ENCODE assay signal across 15 cellular contexts in the genomic region with DNA sequence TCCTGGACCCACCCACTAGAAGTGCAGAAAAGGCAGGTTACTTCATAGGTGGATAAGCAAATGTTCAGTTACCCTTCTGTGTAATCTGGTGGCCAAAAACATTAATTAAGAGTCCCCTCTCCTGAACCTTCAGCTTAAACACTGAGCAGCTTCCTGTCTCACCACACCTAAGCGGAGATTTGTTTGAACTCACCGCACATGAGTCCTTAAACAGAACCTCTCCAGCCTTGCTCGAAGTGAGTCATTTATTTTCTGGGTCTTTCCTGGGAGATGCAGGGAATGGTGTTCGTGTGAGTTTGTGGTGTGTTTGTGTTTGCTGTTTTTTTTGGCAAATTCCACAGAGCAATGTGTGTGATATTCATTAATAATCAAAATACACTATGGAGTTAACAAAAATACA. TPM values are rescaled to one million over a fixed set of nuclear protein-coding genes. Genes with fewer than 3 reads are reported as not detected.
DNase-seq lines count a peak whose midpoint lies in the region; ATAC-seq and TF ChIP-seq lines count a peak whose summit lies in the region.
"Had no signal": no experiment of that assay in that cellular context is flagged by ENCODE, and none has a peak within 500 bp of the region (broad histone marks: within the 10 kb centered on the region; RNA-seq: fewer than 3 reads in every experiment).

No MANE protein-coding gene starts in this region.

- no peak overlapping the region for H3K4me3 Mint-ChIP-seq in endodermal cell
- no peak overlapping the region for H3K4me3 Mint-ChIP-seq in activated T-helper 1 cell treated with anti-CD3 and anti-CD28 coated beads, Interleukin-12 subunit alpha, Interleukin-12 subunit beta, Interleukin-2, Interleukin-4 antibody, amounts not matched to agents 30 ng/mL and 10 ng/mL and 1 ng/mL, durations not matched to agents 14 hours and 24 hours and 36 hours
- H3K4me3 Mint-ChIP-seq: CD4-positive, alpha-beta memory T cell had no signal

- no peaks in the 10 kb centered on the region for H3K27me3 ChIP-seq in left lung
- no peaks in the 10 kb centered on the region for H3K27me3 ChIP-seq in endodermal cell (ENCODE audit: control insufficient read depth, insufficient read depth, low read length, poor library complexity, severe bottlenecking)
- H3K27me3 ChIP-seq: BLaER1 had no signal

- no peak overlapping the region for H3K27ac ChIP-seq in HEK293 (ENCODE audit: extremely low read depth, low read depth, low read length)
- no peak overlapping the region for H3K27ac ChIP-seq in left lung
- no peak overlapping the region for H3K27ac ChIP-seq in endodermal cell (ENCODE audit: low read depth, low read length)
- H3K27ac ChIP-seq: BLaER1, PC-9 had no signal

- no peak for TF ChIP-seq CTCF in HEK293 (tag by site-specific recombination; IDR thresholded peaks at IDR 0.05)
- no peak for TF ChIP-seq CTCF in left lung (IDR thresholded peaks at IDR 0.05)
- TF ChIP-seq CTCF in endodermal cell (conservative IDR thresholded peaks at IDR 0.05), result no peak

- H3K9ac ChIP-seq in endodermal cell (ENCODE audit: extremely low read depth, low read length, poor library complexity, severe bottlenecking), result no peak overlapping the region
- H3K9ac ChIP-seq: BLaER1 had no signal

- H3K9me3 ChIP-seq in HEK293 (ENCODE audit: control insufficient read depth, insufficient read depth, low read depth, low read length), result no peaks in the 10 kb centered on the region
- H3K9me3 ChIP-seq in left lung, result no peaks in the 10 kb centered on the region
- no peaks in the 10 kb centered on the region for H3K9me3 ChIP-seq in endodermal cell (ENCODE audit: control insufficient read depth, low read length)

- no peaks in the 10 kb centered on the region for H3K36me3 Mint-ChIP-seq in endodermal cell (ENCODE audit: low read depth)
- H3K36me3 Mint-ChIP-seq in activated T-helper 1 cell treated with anti-CD3 and anti-CD28 coated beads, Interleukin-12 subunit alpha, Interleukin-12 subunit beta, Interleukin-2, Interleukin-4 antibody, amounts not matched to agents 30 ng/mL and 10 ng/mL and 1 ng/mL, durations not matched to agents 14 hours and 24 hours and 36 hours (ENCODE audit: low read depth), result no peaks in the 10 kb centered on the region
- H3K36me3 Mint-ChIP-seq: CD4-positive, alpha-beta memory T cell had no signal

- CTCF ChIA-PET in HEK293 (lab: Yijun Ruan, JAX), result interaction anchor here (1.1 kb wide), 1 partner anchor 136 kb away, joined by 8 read pairs; no protein-coding TSS in a partner anchor

- 93% methylated on average over 4 of the region's 4 CpGs; no CpG with 5 or more reads in 1 of the 2 experiments for WGBS in endodermal cell (ENCODE audit: insufficient coverage in 1 of 2, insufficient read length in 1 of 2), 2 experiments

- no peaks in the 10 kb centered on the region for H3K9me3 Mint-ChIP-seq in endodermal cell
- H3K9me3 Mint-ChIP-seq in activated T-helper 1 cell treated with anti-CD3 and anti-CD28 coated beads, Interleukin-12 subunit alpha, Interleukin-12 subunit beta, Interleukin-2, Interleukin-4 antibody, amounts not matched to agents 30 ng/mL and 10 ng/mL and 1 ng/mL, durations not matched to agents 14 hours and 24 hours and 36 hours, result no peaks in the 10 kb centered on the region
- H3K9me3 Mint-ChIP-seq: CD4-positive, alpha-beta memory T cell had no signal

- peak; percentile 75 for DNase-seq in DMS53 (lab: John Stamatoyannopoulos, UW)
- peak; percentile 87 for DNase-seq in SW480 (ENCODE audit: low spot score)
- DNase-seq in left lung, result no peak
- DNase-seq in endodermal cell, result no peak
- DNase-seq in activated T-helper 1 cell treated with anti-CD3 and anti-CD28 coated beads, Interleukin-12 subunit alpha, Interleukin-12 subunit beta, Interleukin-2, Interleukin-4 antibody, amounts not matched to agents 30 ng/mL and 10 ng/mL and 1 ng/mL, durations not matched to agents 14 hours and 24 hours and 36 hours (ENCODE audit: low spot score), result no peak
- DNase-seq: Calu3; CD4-positive, alpha-beta memory T cell; DMS79; NCI-H1092 treated with DMSO at 0.1 percent for 48 hours; NCI-H1694; NCI-H82; PC-9 had no signal

- H3K36me3 ChIP-seq in HEK293 (ENCODE audit: control insufficient read depth in 2 of 2, insufficient read depth in 1 of 2, low read length in 2 of 2) (no peaks in the 10 kb centered on the region), left lung (no peaks in the 10 kb centered on the region), endodermal cell (ENCODE audit: control insufficient read depth, insufficient read depth, low read length) (no peaks in the 10 kb centered on the region)
- H3K36me3 ChIP-seq: BLaER1 had no signal

- intact Hi-C loops in left lung (cut with DNase I), result no loop called here
- intact Hi-C loops in activated T-helper 1 cell treated with anti-CD3 and anti-CD28 coated beads, Interleukin-12 subunit alpha, Interleukin-12 subunit beta, Interleukin-2, Interleukin-4 antibody, amounts not matched to agents 30 ng/mL and 10 ng/mL and 1 ng/mL, durations not matched to agents 14 hours and 24 hours and 36 hours (cut with micrococcal nuclease), result no loop called here

- POLR2A ChIA-PET in HEK293 (lab: Yijun Ruan, JAX), result no interaction called here

- no peak overlapping the region for H3K27ac Mint-ChIP-seq in endodermal cell
- H3K27ac Mint-ChIP-seq in activated T-helper 1 cell treated with anti-CD3 and anti-CD28 coated beads, Interleukin-12 subunit alpha, Interleukin-12 subunit beta, Interleukin-2, Interleukin-4 antibody, amounts not matched to agents 30 ng/mL and 10 ng/mL and 1 ng/mL, durations not matched to agents 14 hours and 24 hours and 36 hours, result no peak overlapping the region
- H3K27ac Mint-ChIP-seq: CD4-positive, alpha-beta memory T cell had no signal

- H3K4me1 Mint-ChIP-seq in endodermal cell, result peaks cover 5% of the 10 kb centered on the region
- H3K4me1 Mint-ChIP-seq in activated T-helper 1 cell treated with anti-CD3 and anti-CD28 coated beads, Interleukin-12 subunit alpha, Interleukin-12 subunit beta, Interleukin-2, Interleukin-4 antibody, amounts not matched to agents 30 ng/mL and 10 ng/mL and 1 ng/mL, durations not matched to agents 14 hours and 24 hours and 36 hours (ENCODE audit: low read depth), result no peaks in the 10 kb centered on the region

- no peak overlapping the region for H3K4me3 ChIP-seq in HEK293 (ENCODE audit: low read depth, low read length)
- no peak overlapping the region for H3K4me3 ChIP-seq in left lung
- no peak overlapping the region for H3K4me3 ChIP-seq in endodermal cell (ENCODE audit: low read length)
- H3K4me3 ChIP-seq: BLaER1, PC-9 had no signal

- H3K4me1 ChIP-seq in HEK293 (ENCODE audit: control insufficient read depth, insufficient read depth, low read length), result no peaks in the 10 kb centered on the region
- no peaks in the 10 kb centered on the region for H3K4me1 ChIP-seq in left lung
- no peaks in the 10 kb centered on the region for H3K4me1 ChIP-seq in endodermal cell (ENCODE audit: control insufficient read depth, insufficient read depth, low read length)

- no peaks in the 10 kb centered on the region for H3K27me3 Mint-ChIP-seq in endodermal cell (ENCODE audit: insufficient read depth)
- peaks cover 42% of the 10 kb centered on the region for H3K27me3 Mint-ChIP-seq in activated T-helper 1 cell treated with anti-CD3 and anti-CD28 coated beads, Interleukin-12 subunit alpha, Interleukin-12 subunit beta, Interleukin-2, Interleukin-4 antibody, amounts not matched to agents 30 ng/mL and 10 ng/mL and 1 ng/mL, durations not matched to agents 14 hours and 24 hours and 36 hours (ENCODE audit: insufficient read depth)

- ATAC-seq in left lung (peak; percentile 85), HG03159 (IDR thresholded peaks at IDR 0.05; ENCODE audit: unreplicated experiment) (no peak)

TF ChIP-seq in HEK293, 187 proteins besides CTCF, POLR2A, EP300 and RAD21:
- no peak for TF ChIP-seq ZNF292 (tag by site-specific recombination; IDR thresholded peaks at IDR 0.05; ENCODE audit: borderline replicate concordance, low read depth)
- TF ChIP-seq, protein P1, sequence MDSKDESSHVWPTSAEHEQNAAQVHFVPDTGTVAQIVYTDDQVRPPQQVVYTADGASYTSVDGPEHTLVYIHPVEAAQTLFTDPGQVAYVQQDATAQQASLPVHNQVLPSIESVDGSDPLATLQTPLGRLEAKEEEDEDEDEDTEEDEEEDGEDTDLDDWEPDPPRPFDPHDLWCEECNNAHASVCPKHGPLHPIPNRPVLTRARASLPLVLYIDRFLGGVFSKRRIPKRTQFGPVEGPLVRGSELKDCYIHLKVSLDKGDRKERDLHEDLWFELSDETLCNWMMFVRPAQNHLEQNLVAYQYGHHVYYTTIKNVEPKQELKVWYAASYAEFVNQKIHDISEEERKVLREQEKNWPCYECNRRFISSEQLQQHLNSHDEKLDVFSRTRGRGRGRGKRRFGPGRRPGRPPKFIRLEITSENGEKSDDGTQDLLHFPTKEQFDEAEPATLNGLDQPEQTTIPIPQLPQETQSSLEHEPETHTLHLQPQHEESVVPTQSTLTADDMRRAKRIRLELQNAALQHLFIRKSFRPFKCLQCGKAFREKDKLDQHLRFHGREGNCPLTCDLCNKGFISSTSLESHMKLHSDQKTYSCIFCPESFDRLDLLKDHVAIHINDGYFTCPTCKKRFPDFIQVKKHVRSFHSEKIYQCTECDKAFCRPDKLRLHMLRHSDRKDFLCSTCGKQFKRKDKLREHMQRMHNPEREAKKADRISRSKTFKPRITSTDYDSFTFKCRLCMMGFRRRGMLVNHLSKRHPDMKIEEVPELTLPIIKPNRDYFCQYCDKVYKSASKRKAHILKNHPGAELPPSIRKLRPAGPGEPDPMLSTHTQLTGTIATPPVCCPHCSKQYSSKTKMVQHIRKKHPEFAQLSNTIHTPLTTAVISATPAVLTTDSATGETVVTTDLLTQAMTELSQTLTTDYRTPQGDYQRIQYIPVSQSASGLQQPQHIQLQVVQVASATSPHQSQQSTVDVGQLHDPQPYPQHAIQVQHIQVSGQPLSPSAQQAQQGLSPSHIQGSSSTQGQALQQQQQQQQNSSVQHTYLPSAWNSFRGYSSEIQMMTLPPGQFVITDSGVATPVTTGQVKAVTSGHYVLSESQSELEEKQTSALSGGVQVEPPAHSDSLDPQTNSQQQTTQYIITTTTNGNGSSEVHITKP (tag by site-specific recombination; IDR thresholded peaks at IDR 0.05), result peak; percentile 37; the same call in 1 of the 2 replicates
- TF ChIP-seq ZNF560 (tag by site-specific recombination; IDR thresholded peaks at IDR 0.05; ENCODE audit: borderline replicate concordance), result no peak
- no peak for TF ChIP-seq ZNF544 (tag by site-specific recombination; IDR thresholded peaks at IDR 0.05)

RNA-seq across cellular contexts. Expression of a gene that starts 7.6 kb away (rescaled TPM):
- total RNA-seq in left lung (10 to 100 TPM; 26.9 to 50.5 TPM), endodermal cell (100 to 1,000 TPM in 1 of 2 donors, 10 to 100 TPM in 1; 96.8 to 107 TPM)
- 106 TPM for polyA plus RNA-seq in endodermal cell (2013, experiment 1 of 2)
- 106 TPM for polyA plus RNA-seq in endodermal cell (2013, experiment 2 of 2)
- 0.16 and 0.29 TPM in 2 replicates for total RNA-seq in activated T-helper 1 cell treated with anti-CD3 and anti-CD28 coated beads, Interleukin-12 subunit alpha, Interleukin-12 subunit beta, Interleukin-2, Interleukin-4 antibody, amounts not matched to agents 30 ng/mL and 10 ng/mL and 1 ng/mL, durations not matched to agents 14 hours and 24 hours and 36 hours

Comparison
In these comparisons a context has a peak if more than half of its experiments do, and no peak if none do; other contexts are left out.
1. DNase-seq: peak in DMS53 (single experiment) and SW480 (single experiment); none in left lung (0 of 2), endodermal cell (single experiment) and activated T-helper 1 cell treated with anti-CD3 and anti-CD28 coated beads, Interleukin-12 subunit alpha, Interleukin-12 subunit beta, Interleukin-2, Interleukin-4 antibody, amounts not matched to agents 30 ng/mL and 10 ng/mL and 1 ng/mL, durations not matched to agents 14 hours and 24 hours and 36 hours (single experiment).
2. RNA of a gene that starts 7.6 kb away (total RNA-seq): 96.8 to 107 TPM in endodermal cell and 26.9 to 50.5 TPM in left lung; 0.16 to 0.29 TPM in activated T-helper 1 cell treated with anti-CD3 and anti-CD28 coated beads, Interleukin-12 subunit alpha, Interleukin-12 subunit beta, Interleukin-2, Interleukin-4 antibody, amounts not matched to agents 30 ng/mL and 10 ng/mL and 1 ng/mL, durations not matched to agents 14 hours and 24 hours and 36 hours; every median in the first group is over 10 times any median in the second.